10 cellular contexts compared by ENCODE assay signal in genomic region chr17:7745748-7746470, GRCh38. TPM values are rescaled to one million over a fixed set of nuclear protein-coding genes. Genes with fewer than 3 reads are reported as not detected.
DNase-seq lines count a peak whose midpoint lies in the region; ATAC-seq, FAIRE-seq and TF ChIP-seq lines count a peak whose summit lies in the region.
"Had no signal": no experiment of that assay in that cellular context is flagged by ENCODE, and none has a peak within 500 bp of the region (broad histone marks: within the 10 kb centered on the region; RNA-seq: fewer than 3 reads in every experiment).

No MANE protein-coding gene starts in this region.

- H3K27me3 ChIP-seq in spleen (replicated peaks in 1 of 7) = peaks cover 0 to 55% (median 0%) of the 10 kb centered on the region in 7 donors

- peaks cover 0 to 13% (median 5%) of the 10 kb centered on the region in 6 donors for H3K4me1 ChIP-seq in spleen

- no peak for FAIRE-seq in urothelium cell line (lab: Jason Lieb, UNC)
- FAIRE-seq: A204.1 had no signal

- no peak for TF ChIP-seq POLR2A in spleen (IDR thresholded peaks at IDR 0.05)

- H3K4me1 Mint-ChIP-seq in stimulated activated effector memory CD8-positive, alpha-beta T cell treated with anti-CD3 and anti-CD28 coated beads, Interleukin-12 subunit alpha, Interleukin-12 subunit beta, amount 100 ng/mL, for 72 hours = no peaks in the 10 kb centered on the region

- TF ChIP-seq CTCF in fibroblast of pulmonary artery (IDR thresholded peaks at IDR 0.05; ENCODE audit: low read length, missing control alignments) (peak; percentile 7), spleen (IDR thresholded peaks at IDR 0.05 in 8 of 11, conservative IDR thresholded peaks at IDR 0.05 in 3 of 11) (no peak)

- H3K4me3 ChIP-seq in fibroblast of pulmonary artery (replicated peaks; ENCODE audit: low read depth, low read length) (no peak overlapping the region), spleen (no peak overlapping the region)

- H3K4me3 Mint-ChIP-seq in stimulated activated effector memory CD8-positive, alpha-beta T cell treated with anti-CD3 and anti-CD28 coated beads, Interleukin-12 subunit alpha, Interleukin-12 subunit beta, amount 100 ng/mL, for 72 hours = no peak overlapping the region

- in situ Hi-C loops in SK-MEL-5 (cut with HindIII; ENCODE audit: low pct_unique_long_range_greater_than_20kb, low sequenced_read_pairs) = no loop called here

- DNase-seq in SIG-M5 treated with dmso at 0.1 percent for 504 hours (lab: John Stamatoyannopoulos, UW; ENCODE audit: unreplicated experiment) = peak; percentile 70
- no peak for DNase-seq in SIG-M5 (lab: John Stamatoyannopoulos, UW)
- DNase-seq in SK-MEL-5 (ENCODE audit: low read depth, low spot score) = peak; percentile 96
- DNase-seq in fibroblast of pulmonary artery (ENCODE audit: low read depth) = peak; percentile 97
- DNase-seq in urothelium cell line (ENCODE audit: low spot score) = peak; percentile 70
- DNase-seq in DMS153 (lab: John Stamatoyannopoulos, UW) = no peak
- no peak for DNase-seq in spleen
- no peak for DNase-seq in stimulated activated effector memory CD8-positive, alpha-beta T cell treated with anti-CD3 and anti-CD28 coated beads, Interleukin-12 subunit alpha, Interleukin-12 subunit beta, amount 100 ng/mL, for 72 hours (ENCODE audit: low spot score in 2 of 2)

- H3K27ac Mint-ChIP-seq in stimulated activated effector memory CD8-positive, alpha-beta T cell treated with anti-CD3 and anti-CD28 coated beads, Interleukin-12 subunit alpha, Interleukin-12 subunit beta, amount 100 ng/mL, for 72 hours = no peak overlapping the region

- H3K36me3 ChIP-seq in spleen = no peaks in the 10 kb centered on the region

- no peaks in the 10 kb centered on the region for H3K9me3 Mint-ChIP-seq in stimulated activated effector memory CD8-positive, alpha-beta T cell treated with anti-CD3 and anti-CD28 coated beads, Interleukin-12 subunit alpha, Interleukin-12 subunit beta, amount 100 ng/mL, for 72 hours

- WGBS in spleen, 5 donors = 43 to 65% (median 54%) methylated on average over 7 of the region's 7 CpGs

- no peaks in the 10 kb centered on the region for H3K36me3 Mint-ChIP-seq in stimulated activated effector memory CD8-positive, alpha-beta T cell treated with anti-CD3 and anti-CD28 coated beads, Interleukin-12 subunit alpha, Interleukin-12 subunit beta, amount 100 ng/mL, for 72 hours

- intact Hi-C loops in spleen (cut with DNase I; ENCODE audit: low total_unique reads) = no loop called here

- H3K9me3 ChIP-seq in spleen = peaks cover 0 to 7% (median 0%) of the 10 kb centered on the region in 8 donors

- H3K27ac ChIP-seq in spleen = peak overlapping the region in 1 of 8 donors; percentile 21

- no peak for ATAC-seq in stimulated activated effector memory CD8-positive, alpha-beta T cell treated with anti-CD3 and anti-CD28 coated beads, Interleukin-12 subunit alpha, Interleukin-12 subunit beta, amount 100 ng/mL, for 72 hours

RNA-seq across cellular contexts. Expression of gene DNAH2, which starts 28.4 kb away (rescaled TPM):
- total RNA-seq in SK-MEL-5 (2014; rRNA removed; shearing (Covaris generic)) = 0.03 TPM in 1 of 2 replicates, not detected in the other
- 0.20 and 0.34 TPM in 2 replicates for polyA plus RNA-seq in SK-MEL-5 (2015; cell fraction: cytosol; rRNA removed)
- polyA plus RNA-seq in SK-MEL-5 (2015; cell fraction: nucleus; rRNA removed) = 0.09 TPM in 1 of 2 replicates, not detected in the other
- 1 to 10 TPM in 1 of 7 donors, under 1 TPM in 5, not detected in 1; 0.13 to 1.1 (median 0.23) TPM for total RNA-seq in spleen
- polyA plus RNA-seq in spleen = under 1 TPM; 0.02 to 0.03 (median 0.02) TPM
- total RNA-seq: T-helper 1 cell treated with Interleukin-12 subunit alpha and Interleukin-12 subunit beta and Interleukin-4 antibody, amounts not matched to agents 30 ng/mL and 1 ng/mL, for 36 hours had no signal

RNA-seq across cellular contexts. Expression of gene EFNB3, which starts 40.9 kb away (rescaled TPM):
- total RNA-seq in SK-MEL-5 (2014; rRNA removed; shearing (Covaris generic)) = 2.8 and 3.7 TPM in 2 replicates
- polyA plus RNA-seq in SK-MEL-5 (2015; cell fraction: cytosol; rRNA removed) = 4.1 and 5.0 TPM in 2 replicates
- polyA plus RNA-seq in SK-MEL-5 (2015; cell fraction: nucleus; rRNA removed) = 4.0 and 5.2 TPM in 2 replicates
- total RNA-seq in spleen = under 1 TPM in 6 of 7 donors, not detected in 1; 0.17 to 0.60 (median 0.29) TPM
- under 1 TPM; 0.04 to 0.11 (median 0.06) TPM for polyA plus RNA-seq in spleen
- total RNA-seq: T-helper 1 cell treated with Interleukin-12 subunit alpha and Interleukin-12 subunit beta and Interleukin-4 antibody, amounts not matched to agents 30 ng/mL and 1 ng/mL, for 36 hours had no signal

RNA-seq across cellular contexts. Expression of gene WRAP53, which starts 57.6 kb away (rescaled TPM):
- total RNA-seq in SK-MEL-5 (2014; rRNA removed; shearing (Covaris generic)) = 13.4 and 16.4 TPM in 2 replicates
- 21.8 and 23.3 TPM in 2 replicates for polyA plus RNA-seq in SK-MEL-5 (2015; cell fraction: cytosol; rRNA removed)
- polyA plus RNA-seq in SK-MEL-5 (2015; cell fraction: nucleus; rRNA removed) = 25.4 and 29.9 TPM in 2 replicates
- 10 to 100 TPM in 1 of 7 donors, 1 to 10 TPM in 6; 8.5 to 10.6 (median 9.5) TPM for total RNA-seq in spleen
- polyA plus RNA-seq in spleen = 10 to 100 TPM; 13.3 to 21.8 (median 16.4) TPM

RNA-seq across cellular contexts. Expression of gene TP53, which starts 58.6 kb away (rescaled TPM):
- total RNA-seq in SK-MEL-5 (2014; rRNA removed; shearing (Covaris generic)) = 14.1 and 15.4 TPM in 2 replicates
- 52.1 and 52.5 TPM in 2 replicates for polyA plus RNA-seq in SK-MEL-5 (2015; cell fraction: cytosol; rRNA removed)
- polyA plus RNA-seq in SK-MEL-5 (2015; cell fraction: nucleus; rRNA removed) = 21.9 and 44.3 TPM in 2 replicates
- 10 to 100 TPM; 37.0 to 83.9 (median 58.5) TPM for total RNA-seq in spleen
- polyA plus RNA-seq in spleen = 10 to 100 TPM; 33.6 to 48.1 (median 40.1) TPM

Comparison
In these comparisons a context has a peak if more than half of its experiments do, and no peak if none do; other contexts are left out.
1. DNase-seq: peak in SIG-M5 treated with dmso at 0.1 percent for 504 hours (single experiment), SK-MEL-5 (single experiment), fibroblast of pulmonary artery (single experiment) and urothelium cell line (single experiment); none in SIG-M5 (single experiment), DMS153 (single experiment), spleen (single experiment) and stimulated activated effector memory CD8-positive, alpha-beta T cell treated with anti-CD3 and anti-CD28 coated beads, Interleukin-12 subunit alpha, Interleukin-12 subunit beta, amount 100 ng/mL, for 72 hours (0 of 2).